Comparison of ENCODE assay signal across 1 cellular context in genomic region chr1:203548917-203549708, GRCh38.
TF ChIP-seq lines count a peak whose summit lies in the region.

No MANE protein-coding gene starts in this region.

TF ChIP-seq in HepG2, 621 proteins besides CTCF, POLR2A, EP300 and RAD21 (continued from another document):
- TF ChIP-seq TIGD3 (CRISPR knock-in tag; IDR thresholded peaks at IDR 0.05; ENCODE audit: borderline replicate concordance), result no peak
- TF ChIP-seq ESRRA (CRISPR knock-in tag; IDR thresholded peaks at IDR 0.05; ENCODE audit: low read depth), result no peak
- TF ChIP-seq KAT2B (IDR thresholded peaks at IDR 0.05; ENCODE audit: borderline replicate concordance, low read depth, low read length), result no peak
- TF ChIP-seq ATRX (CRISPR knock-in tag; IDR thresholded peaks at IDR 0.05; ENCODE audit: borderline replicate concordance), result no peak
